Comparison of ENCODE assay signal across 22 cellular contexts in genomic region chr2:159908623-159909022, GRCh38. TPM values are rescaled to one million over a fixed set of nuclear protein-coding genes. Genes with fewer than 3 reads are reported as not detected.
"Had no signal": no experiment of that assay in that cellular context is flagged by ENCODE, and none has a peak within 500 bp of the region (broad histone marks: within the 10 kb centered on the region; RNA-seq: fewer than 3 reads in every experiment).

No MANE protein-coding gene starts in this region.

- H3K36me3 ChIP-seq: brain microvascular endothelial cell, colonic mucosa, Peyer's patch had no signal

- DNase-seq: activated B cell treated with CpG ODN at 0.5 μM for 24 hours; activated CD4-positive, alpha-beta T cell treated with anti-CD3 and anti-CD28 coated beads for 48 hours; activated CD8-positive, alpha-beta memory T cell treated with anti-CD3 and anti-CD28 coated beads, Interleukin-2, amount 50 U/mL, for 4 hours; activated CD8-positive, alpha-beta T cell treated with anti-CD3 and anti-CD28 coated beads for 36 hours; activated gamma-delta T cell treated with Interleukin-2 at 50 U/mL for 16 hours; activated naive CD4-positive, alpha-beta T cell treated with anti-CD3 and anti-CD28 coated beads, Interleukin-2, amount 50 U/mL, for 16 hours; brain microvascular endothelial cell; colonic mucosa; NCI-H1092; NCI-H1694; NCI-H2107; NCI-H226; NCI-H82; OCI-M1; Peyer's patch; SHP77 treated with DMSO at 0.1 percent for 48 hours had no signal

- H3K27me3 ChIP-seq: brain microvascular endothelial cell, colonic mucosa, Peyer's patch had no signal

- H3K27me3 Mint-ChIP-seq: activated B cell treated with CpG ODN at 0.5 μM for 24 hours; activated CD8-positive, alpha-beta T cell treated with anti-CD3 and anti-CD28 coated beads for 36 hours had no signal

- H3K4me3 ChIP-seq: colonic mucosa, Peyer's patch had no signal

- ATAC-seq: activated CD8-positive, alpha-beta T cell treated with anti-CD3 and anti-CD28 coated beads for 36 hours; HepG2 had no signal

- H3K4me3 Mint-ChIP-seq: activated B cell treated with CpG ODN at 0.5 μM for 24 hours; activated CD8-positive, alpha-beta T cell treated with anti-CD3 and anti-CD28 coated beads for 36 hours; T-helper 1 cell treated with Interleukin-12 subunit alpha and Interleukin-12 subunit beta and Interleukin-4 antibody, amounts not matched to agents 30 μg/mL and 1 μg/mL, for 36 hours had no signal

- H3K27ac Mint-ChIP-seq: activated B cell treated with CpG ODN at 0.5 μM for 24 hours; activated CD8-positive, alpha-beta T cell treated with anti-CD3 and anti-CD28 coated beads for 36 hours; T-helper 1 cell treated with Interleukin-12 subunit alpha and Interleukin-12 subunit beta and Interleukin-4 antibody, amounts not matched to agents 30 μg/mL and 1 μg/mL, for 36 hours had no signal

- H3K9me3 ChIP-seq: colonic mucosa, Peyer's patch had no signal

- H3K27ac ChIP-seq: brain microvascular endothelial cell, colonic mucosa, KMS-11, Peyer's patch had no signal

- H3K9me3 Mint-ChIP-seq: activated B cell treated with CpG ODN at 0.5 μM for 24 hours; activated CD8-positive, alpha-beta T cell treated with anti-CD3 and anti-CD28 coated beads for 36 hours; activated T-helper 2 cell treated with anti-CD3 and anti-CD28 coated beads, Interferon-gamma antibody, Interleukin-2, Interleukin-4, amounts not matched to agents 10 μg/mL and 5 μg/mL and 100 μg/mL, durations not matched to agents 14 hours and 24 hours and 36 hours; T-helper 1 cell treated with Interleukin-12 subunit alpha and Interleukin-12 subunit beta and Interleukin-4 antibody, amounts not matched to agents 30 μg/mL and 1 μg/mL, for 36 hours had no signal

RNA-seq across cellular contexts. Expression of gene LY75, which starts 4.1 kb away (rescaled TPM):
- total RNA-seq: HepG2, NCI-H460, SK-MEL-5 had no signal
